In the genomic region with DNA sequence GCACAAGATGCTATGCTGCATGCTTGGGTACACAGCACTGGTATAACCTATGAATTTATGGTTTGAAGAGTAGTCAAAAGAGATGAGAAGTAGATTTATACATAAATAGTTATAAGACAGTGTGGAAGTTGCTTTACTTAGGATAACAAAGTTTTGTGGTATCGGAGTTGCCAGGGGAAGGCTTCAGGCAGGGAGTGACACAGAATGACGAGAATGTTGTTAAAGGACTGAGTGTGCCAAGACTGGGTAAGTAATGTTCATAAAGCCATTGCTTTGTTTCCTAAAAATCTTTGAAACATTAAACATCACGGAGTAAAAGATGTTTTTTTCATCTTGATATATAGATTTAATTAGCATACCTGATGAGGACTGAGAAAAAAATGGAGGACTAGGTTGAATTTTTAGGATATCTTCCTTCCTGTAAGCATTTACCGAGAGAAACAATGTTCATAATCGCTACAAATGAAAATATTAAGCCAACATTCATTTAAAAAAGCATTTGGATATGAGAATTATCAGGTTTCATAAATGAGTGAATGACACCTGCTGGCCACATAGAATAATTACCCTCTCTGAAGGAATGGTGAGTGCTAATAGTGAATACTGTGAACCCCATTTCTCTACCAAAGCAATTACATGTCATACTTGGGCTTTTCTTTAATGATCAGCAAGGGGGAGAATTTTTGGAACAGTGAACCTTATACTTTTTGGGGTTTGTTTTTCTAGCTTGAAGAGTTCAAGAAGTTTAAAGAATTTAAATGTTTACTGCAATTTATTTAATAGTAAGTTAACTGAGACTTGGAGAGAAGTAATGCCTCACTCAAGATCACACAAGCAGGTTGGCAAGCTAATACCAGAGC, we compare ENCODE assay signal across 8 cellular contexts. TPM values are rescaled to one million over a fixed set of nuclear protein-coding genes. Genes with fewer than 3 reads are reported as not detected.
A peak's percentile ranks its signal among the peaks of the same experiment; 100 is the strongest.
DNase-seq lines count a peak whose midpoint lies in the region; ATAC-seq and TF ChIP-seq lines count a peak whose summit lies in the region.

No MANE protein-coding gene starts in this region.

- peak; percentile 61 for ATAC-seq in GM18858 (IDR thresholded peaks at IDR 0.05; ENCODE audit: unreplicated experiment)
- ATAC-seq in GM18870 (IDR thresholded peaks at IDR 0.05; ENCODE audit: unreplicated experiment): no peak

- TF ChIP-seq CTCF in AG10803 (conservative IDR thresholded peaks at IDR 0.05; ENCODE audit: low read length): peak; percentile 67
- peak in 2 of 3 experiments; percentile 17 to 33 for TF ChIP-seq CTCF in vagina (IDR thresholded peaks at IDR 0.05)

- peak; percentile 64 for DNase-seq in AG10803 (ENCODE audit: low read depth)
- DNase-seq in LHCN-M2 (ENCODE audit: low read depth): peak; percentile 78
- peak; percentile 78 for DNase-seq in adipocyte (ENCODE audit: low read depth)
- peak; percentile 3 to 18 (median 4) for DNase-seq in immature natural killer cell
- DNase-seq in vagina (ENCODE audit: extremely low spot score in 2 of 2): no peak
- DNase-seq in activated CD4-positive, CD25-positive, alpha-beta regulatory T cell (lab: John Stamatoyannopoulos, UW): no peak

- H3K27me3 ChIP-seq in adipocyte (replicated peaks; ENCODE audit: control insufficient read depth, insufficient read depth, low read length): no peaks in the 10 kb centered on the region
- no peaks in the 10 kb centered on the region for H3K27me3 ChIP-seq in vagina

- H3K9me3 ChIP-seq in adipocyte (ENCODE audit: control insufficient read depth, low read length) (no peaks in the 10 kb centered on the region), vagina (no peaks in the 10 kb centered on the region)

- peak overlapping the region; percentile 18 for H3K9ac ChIP-seq in adipocyte (ENCODE audit: low read length)

- H3K36me3 Mint-ChIP-seq in immature natural killer cell: no peaks in the 10 kb centered on the region

- H3K4me1 Mint-ChIP-seq in immature natural killer cell: no peaks in the 10 kb centered on the region

- H3K27me3 Mint-ChIP-seq in immature natural killer cell (ENCODE audit: low read depth in 3 of 3): no peaks in the 10 kb centered on the region

- no peaks in the 10 kb centered on the region for H3K9me3 Mint-ChIP-seq in immature natural killer cell

- H3K27ac ChIP-seq in vagina: no peak overlapping the region

- H3K4me3 ChIP-seq in AG10803 (ENCODE audit: low read length) (no peak overlapping the region), adipocyte (ENCODE audit: low read length) (peak overlapping the region; percentile 62), vagina (no peak overlapping the region)

- H3K27ac Mint-ChIP-seq in immature natural killer cell: no peak overlapping the region

- H3K4me1 ChIP-seq in adipocyte (ENCODE audit: control insufficient read depth, insufficient read depth, low read length) (peaks cover 27% of the 10 kb centered on the region), vagina (no peaks in the 10 kb centered on the region)

- intact Hi-C loops in vagina (cut with DNase I): loop anchor here (5.0 kb wide), 1 partner anchor 409 kb away; no protein-coding TSS in a partner anchor

- no peak for TF ChIP-seq POLR2A in vagina (IDR thresholded peaks at IDR 0.05)

- no peaks in the 10 kb centered on the region for H3K36me3 ChIP-seq in adipocyte (ENCODE audit: control insufficient read depth, insufficient read depth, low read length, severe bottlenecking)
- no peaks in the 10 kb centered on the region for H3K36me3 ChIP-seq in vagina

- H3K4me3 Mint-ChIP-seq in immature natural killer cell: no peak overlapping the region

RNA-seq across cellular contexts. Expression of a gene that starts 28.4 kb away (rescaled TPM):
- total RNA-seq in LHCN-M2 (2014; rRNA removed) (35.0 and 37.5 TPM in 2 replicates), vagina (10.1 TPM)
- 11.0 TPM for polyA plus RNA-seq in LHCN-M2 (2012)
- polyA plus RNA-seq in immature natural killer cell: 1 to 10 TPM; 5.2 to 9.9 (median 8.4) TPM

RNA-seq across cellular contexts. Expression of a gene that starts 29.6 kb away (rescaled TPM):
- total RNA-seq in LHCN-M2 (2014; rRNA removed) (35.2 and 39.6 TPM in 2 replicates), vagina (14.2 TPM)
- 6.4 TPM for polyA plus RNA-seq in LHCN-M2 (2012)
- polyA plus RNA-seq in immature natural killer cell: 10 to 100 TPM; 12.3 to 18.2 (median 14.6) TPM

Comparison
In these comparisons a context has a peak if more than half of its experiments do, and no peak if none do; other contexts are left out.
1. DNase-seq: peak in AG10803 (single experiment), LHCN-M2 (single experiment), adipocyte (single experiment) and immature natural killer cell (3 of 3); none in vagina (0 of 2) and activated CD4-positive, CD25-positive, alpha-beta regulatory T cell (0 of 4).